Comparison of ENCODE assay signal across 1 cellular context in the genomic region with DNA sequence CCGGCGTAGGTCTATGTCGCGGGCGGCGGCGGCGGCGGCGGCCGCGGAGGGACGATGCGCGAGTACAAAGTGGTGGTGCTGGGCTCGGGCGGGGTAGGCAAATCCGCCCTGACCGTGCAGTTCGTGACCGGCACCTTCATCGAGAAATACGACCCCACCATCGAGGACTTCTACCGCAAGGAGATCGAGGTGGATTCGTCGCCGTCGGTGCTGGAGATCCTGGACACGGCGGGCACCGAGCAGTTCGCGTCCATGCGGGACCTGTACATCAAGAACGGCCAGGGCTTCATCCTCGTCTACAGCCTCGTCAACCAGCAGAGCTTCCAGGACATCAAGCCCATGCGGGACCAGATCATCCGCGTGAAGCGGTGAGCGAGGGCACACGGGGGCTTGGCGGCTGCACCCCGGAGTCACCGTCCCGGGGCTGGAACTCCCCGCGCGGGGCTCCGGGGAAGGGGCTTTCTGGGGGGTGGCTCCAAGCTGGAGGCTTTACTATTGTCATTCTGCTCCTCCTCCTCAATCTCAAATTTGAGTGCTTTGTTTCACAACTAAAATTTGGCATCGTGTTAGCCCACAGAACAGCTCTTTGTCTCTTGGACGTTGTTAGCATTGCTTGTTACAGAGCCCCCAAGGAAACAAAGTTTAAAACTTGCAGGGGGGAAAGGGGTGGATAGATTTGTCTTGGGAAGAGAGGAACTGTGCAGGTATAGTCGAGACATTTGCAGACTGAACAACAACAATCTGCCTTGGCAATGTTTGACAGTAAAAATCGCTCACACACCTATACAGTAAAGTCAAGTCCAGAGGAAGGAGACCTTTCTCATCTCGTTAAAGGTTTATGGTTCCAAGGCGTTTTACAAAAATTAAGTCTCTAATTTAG.
A peak's percentile ranks its signal among the peaks of the same experiment; 100 is the strongest.
TF ChIP-seq lines count a peak whose summit lies in the region.

No MANE protein-coding gene starts in this region.

TF ChIP-seq in HepG2, 621 proteins besides CTCF, POLR2A, EP300 and RAD21 (continued from another document and continues in another):
- TF ChIP-seq TGIF2 (CRISPR knock-in tag; IDR thresholded peaks at IDR 0.05) = no peak
- TF ChIP-seq UBTF (CRISPR knock-in tag; IDR thresholded peaks at IDR 0.05) = peak; percentile 56; the same call in 1 of the 2 replicates
- no peak for TF ChIP-seq ZNF205 (CRISPR knock-in tag; IDR thresholded peaks at IDR 0.05)
- no peak for TF ChIP-seq GMEB1 (CRISPR knock-in tag; IDR thresholded peaks at IDR 0.05; ENCODE audit: borderline replicate concordance)
- TF ChIP-seq ZNF775 (CRISPR knock-in tag; IDR thresholded peaks at IDR 0.05; ENCODE audit: borderline replicate concordance) = no peak
- no peak for TF ChIP-seq TMF1 (CRISPR knock-in tag; IDR thresholded peaks at IDR 0.05; ENCODE audit: low read depth)
- no peak for TF ChIP-seq MXI1 (IDR thresholded peaks at IDR 0.05; ENCODE audit: borderline replicate concordance, low read depth, low read length)
- TF ChIP-seq ZFP90 (CRISPR knock-in tag; IDR thresholded peaks at IDR 0.05; ENCODE audit: borderline replicate concordance) = no peak
- no peak for TF ChIP-seq POLR2G (IDR thresholded peaks at IDR 0.05; ENCODE audit: low read depth, low read length)
- TF ChIP-seq GRHL1 (CRISPR knock-in tag; conservative IDR thresholded peaks at IDR 0.05) = no peak
- TF ChIP-seq ZNF18 (CRISPR knock-in tag; IDR thresholded peaks at IDR 0.05; ENCODE audit: insufficient replicate concordance) = no peak
- TF ChIP-seq ZNF839 (CRISPR knock-in tag; IDR thresholded peaks at IDR 0.05; ENCODE audit: borderline replicate concordance) = no peak
- TF ChIP-seq, protein P1, sequence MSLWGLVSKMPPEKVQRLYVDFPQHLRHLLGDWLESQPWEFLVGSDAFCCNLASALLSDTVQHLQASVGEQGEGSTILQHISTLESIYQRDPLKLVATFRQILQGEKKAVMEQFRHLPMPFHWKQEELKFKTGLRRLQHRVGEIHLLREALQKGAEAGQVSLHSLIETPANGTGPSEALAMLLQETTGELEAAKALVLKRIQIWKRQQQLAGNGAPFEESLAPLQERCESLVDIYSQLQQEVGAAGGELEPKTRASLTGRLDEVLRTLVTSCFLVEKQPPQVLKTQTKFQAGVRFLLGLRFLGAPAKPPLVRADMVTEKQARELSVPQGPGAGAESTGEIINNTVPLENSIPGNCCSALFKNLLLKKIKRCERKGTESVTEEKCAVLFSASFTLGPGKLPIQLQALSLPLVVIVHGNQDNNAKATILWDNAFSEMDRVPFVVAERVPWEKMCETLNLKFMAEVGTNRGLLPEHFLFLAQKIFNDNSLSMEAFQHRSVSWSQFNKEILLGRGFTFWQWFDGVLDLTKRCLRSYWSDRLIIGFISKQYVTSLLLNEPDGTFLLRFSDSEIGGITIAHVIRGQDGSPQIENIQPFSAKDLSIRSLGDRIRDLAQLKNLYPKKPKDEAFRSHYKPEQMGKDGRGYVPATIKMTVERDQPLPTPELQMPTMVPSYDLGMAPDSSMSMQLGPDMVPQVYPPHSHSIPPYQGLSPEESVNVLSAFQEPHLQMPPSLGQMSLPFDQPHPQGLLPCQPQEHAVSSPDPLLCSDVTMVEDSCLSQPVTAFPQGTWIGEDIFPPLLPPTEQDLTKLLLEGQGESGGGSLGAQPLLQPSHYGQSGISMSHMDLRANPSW (CRISPR knock-in tag; IDR thresholded peaks at IDR 0.05; ENCODE audit: borderline replicate concordance) = no peak
- no peak for TF ChIP-seq TBX3 (IDR thresholded peaks at IDR 0.05; ENCODE audit: borderline replicate concordance)
- no peak for TF ChIP-seq MIXL1 (CRISPR knock-in tag; IDR thresholded peaks at IDR 0.05)
- TF ChIP-seq SALL1 (CRISPR knock-in tag; IDR thresholded peaks at IDR 0.05) = peak; percentile 46; the same call in 1 of the 2 replicates
- TF ChIP-seq ZNF432 (CRISPR knock-in tag; IDR thresholded peaks at IDR 0.05; ENCODE audit: borderline replicate concordance) = no peak
- TF ChIP-seq CENPT (CRISPR knock-in tag; IDR thresholded peaks at IDR 0.05; ENCODE audit: low read depth) = no peak
- TF ChIP-seq KLF13 (CRISPR knock-in tag; IDR thresholded peaks at IDR 0.05) = no peak
- no peak for TF ChIP-seq REPIN1 (CRISPR knock-in tag; IDR thresholded peaks at IDR 0.05; ENCODE audit: borderline replicate concordance, low read depth)
- TF ChIP-seq FOXK1 (CRISPR knock-in tag; IDR thresholded peaks at IDR 0.05; ENCODE audit: borderline replicate concordance, low read depth) = no peak; the same call in 1 of the 2 replicates
- TF ChIP-seq ZNF589 (CRISPR knock-in tag; conservative IDR thresholded peaks at IDR 0.05) = no peak
- no peak for TF ChIP-seq ZNF414 (CRISPR knock-in tag; IDR thresholded peaks at IDR 0.05)
- TF ChIP-seq, protein P2, sequence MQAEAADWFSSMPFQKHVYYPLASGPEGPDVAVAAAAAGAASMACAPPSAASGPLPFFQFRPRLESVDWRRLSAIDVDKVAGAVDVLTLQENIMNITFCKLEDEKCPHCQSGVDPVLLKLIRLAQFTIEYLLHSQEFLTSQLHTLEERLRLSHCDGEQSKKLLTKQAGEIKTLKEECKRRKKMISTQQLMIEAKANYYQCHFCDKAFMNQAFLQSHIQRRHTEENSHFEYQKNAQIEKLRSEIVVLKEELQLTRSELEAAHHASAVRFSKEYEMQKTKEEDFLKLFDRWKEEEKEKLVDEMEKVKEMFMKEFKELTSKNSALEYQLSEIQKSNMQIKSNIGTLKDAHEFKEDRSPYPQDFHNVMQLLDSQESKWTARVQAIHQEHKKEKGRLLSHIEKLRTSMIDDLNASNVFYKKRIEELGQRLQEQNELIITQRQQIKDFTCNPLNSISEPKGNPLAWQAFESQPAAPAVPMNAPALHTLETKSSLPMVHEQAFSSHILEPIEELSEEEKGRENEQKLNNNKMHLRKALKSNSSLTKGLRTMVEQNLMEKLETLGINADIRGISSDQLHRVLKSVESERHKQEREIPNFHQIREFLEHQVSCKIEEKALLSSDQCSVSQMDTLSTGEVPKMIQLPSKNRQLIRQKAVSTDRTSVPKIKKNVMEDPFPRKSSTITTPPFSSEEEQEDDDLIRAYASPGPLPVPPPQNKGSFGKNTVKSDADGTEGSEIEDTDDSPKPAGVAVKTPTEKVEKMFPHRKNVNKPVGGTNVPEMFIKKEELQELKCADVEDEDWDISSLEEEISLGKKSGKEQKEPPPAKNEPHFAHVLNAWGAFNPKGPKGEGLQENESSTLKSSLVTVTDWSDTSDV (CRISPR knock-in tag; IDR thresholded peaks at IDR 0.05) = no peak
- no peak for TF ChIP-seq ZC3H13 (CRISPR knock-in tag; IDR thresholded peaks at IDR 0.05)
- no peak for TF ChIP-seq TSC22D2 (CRISPR knock-in tag; IDR thresholded peaks at IDR 0.05; ENCODE audit: borderline replicate concordance)
- no peak for TF ChIP-seq THAP7 (CRISPR knock-in tag; IDR thresholded peaks at IDR 0.05)
- peak; percentile 15; the same call in 1 of the 2 replicates for TF ChIP-seq MED1 (CRISPR knock-in tag; IDR thresholded peaks at IDR 0.05)
- TF ChIP-seq, protein P3, sequence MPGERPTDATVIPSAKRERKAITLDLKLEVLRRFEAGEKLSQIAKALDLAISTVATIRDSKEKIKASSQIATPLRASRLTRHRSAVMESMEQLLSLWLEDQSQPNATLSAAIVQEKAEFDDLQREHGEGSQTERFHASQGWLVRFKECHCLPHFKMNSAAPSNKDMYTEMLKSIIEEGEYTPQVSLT (CRISPR knock-in tag; IDR thresholded peaks at IDR 0.05; ENCODE audit: borderline replicate concordance, low read depth) = no peak
- no peak for TF ChIP-seq ONECUT2 (CRISPR knock-in tag; IDR thresholded peaks at IDR 0.05)
- no peak for TF ChIP-seq ZNF124 (CRISPR knock-in tag; IDR thresholded peaks at IDR 0.05)
- TF ChIP-seq NBN (conservative IDR thresholded peaks at IDR 0.05) = no peak
- TF ChIP-seq, protein P4, sequence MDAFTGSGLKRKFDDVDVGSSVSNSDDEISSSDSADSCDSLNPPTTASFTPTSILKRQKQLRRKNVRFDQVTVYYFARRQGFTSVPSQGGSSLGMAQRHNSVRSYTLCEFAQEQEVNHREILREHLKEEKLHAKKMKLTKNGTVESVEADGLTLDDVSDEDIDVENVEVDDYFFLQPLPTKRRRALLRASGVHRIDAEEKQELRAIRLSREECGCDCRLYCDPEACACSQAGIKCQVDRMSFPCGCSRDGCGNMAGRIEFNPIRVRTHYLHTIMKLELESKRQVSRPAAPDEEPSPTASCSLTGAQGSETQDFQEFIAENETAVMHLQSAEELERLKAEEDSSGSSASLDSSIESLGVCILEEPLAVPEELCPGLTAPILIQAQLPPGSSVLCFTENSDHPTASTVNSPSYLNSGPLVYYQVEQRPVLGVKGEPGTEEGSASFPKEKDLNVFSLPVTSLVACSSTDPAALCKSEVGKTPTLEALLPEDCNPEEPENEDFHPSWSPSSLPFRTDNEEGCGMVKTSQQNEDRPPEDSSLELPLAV (CRISPR knock-in tag; conservative IDR thresholded peaks at IDR 0.05; ENCODE audit: low read depth) = no peak
- no peak; the same call in 1 of the 2 replicates for TF ChIP-seq ZNF790 (CRISPR knock-in tag; IDR thresholded peaks at IDR 0.05; ENCODE audit: borderline replicate concordance)
- TF ChIP-seq ZNF75D (CRISPR knock-in tag; IDR thresholded peaks at IDR 0.05; ENCODE audit: borderline replicate concordance) = no peak
- no peak for TF ChIP-seq ZSCAN9 (CRISPR knock-in tag; IDR thresholded peaks at IDR 0.05; ENCODE audit: borderline replicate concordance)
- TF ChIP-seq HMGXB4 (CRISPR knock-in tag; IDR thresholded peaks at IDR 0.05; ENCODE audit: borderline replicate concordance in 1 of 2, low read depth in 1 of 2) = 0 out of 4 replicates have a peak, but pooled peaks of 1 of the 2 experiments have one; percentile 18
